ENCODE assay signal across 8 cellular contexts in genomic region chr16:67807148-67807682, GRCh38. TPM values are rescaled to one million over a fixed set of nuclear protein-coding genes. Genes with fewer than 3 reads are reported as not detected.
DNase-seq lines count a peak whose midpoint lies in the region; ATAC-seq and TF ChIP-seq lines count a peak whose summit lies in the region.

No MANE protein-coding gene starts in this region.

- H3K27ac ChIP-seq in body of pancreas: peak overlapping the region in 3 of 4 donors; percentile 58 to 91 (median 89)

- POLR2A ChIA-PET in AG04449 (lab: Yijun Ruan, JAX): interaction anchor here (0.7 to 1.6 kb wide), 4 partner anchors 9 to 88 kb away, joined by 3 to 7 read pairs (median 4); no protein-coding TSS in a partner anchor

- 18 to 34% methylated on average over 17 to 24 of the region's 24 CpGs for WGBS in body of pancreas, 2 donors

- peak; percentile 3 for ATAC-seq in HG02938 (IDR thresholded peaks at IDR 0.05; ENCODE audit: unreplicated experiment)
- ATAC-seq in body of pancreas: no peak
- ATAC-seq in GM21423 (IDR thresholded peaks at IDR 0.05; ENCODE audit: unreplicated experiment): no peak
- no peak for ATAC-seq in GM21825 (IDR thresholded peaks at IDR 0.05; ENCODE audit: unreplicated experiment)
- ATAC-seq in left lobe of liver: no peak

- no peak for DNase-seq in AG04449 (ENCODE audit: low read depth, low spot score)
- DNase-seq in body of pancreas: no peak
- no peak for DNase-seq in retina
- DNase-seq in left lobe of liver (ENCODE audit: low spot score): no peak

- peaks cover 29% of the 10 kb centered on the region for H3K4me1 ChIP-seq in body of pancreas
- peaks cover 44% of the 10 kb centered on the region for H3K4me1 ChIP-seq in mononuclear cell (ENCODE audit: insufficient read depth, low read length)

- H3K4me3 ChIP-seq in AG04449 (ENCODE audit: low read depth, low read length) (peak overlapping the region; percentile 85), body of pancreas (peak overlapping the region; percentile 19 to 66), mononuclear cell (ENCODE audit: low read length) (peak overlapping the region; percentile 81)

- no peak for TF ChIP-seq POLR2A in body of pancreas (IDR thresholded peaks at IDR 0.05)

- H3K9me3 ChIP-seq in body of pancreas: no peaks in the 10 kb centered on the region
- no peaks in the 10 kb centered on the region for H3K9me3 ChIP-seq in mononuclear cell (ENCODE audit: low read depth, low read length)

- CTCF ChIA-PET in AG04449 (lab: Yijun Ruan, JAX): interaction anchor here (0.7 to 2.6 kb wide), 11 partner anchors 9 to 286 kb away, joined by 3 to 52 read pairs (median 3); no protein-coding TSS in a partner anchor

- H3K36me3 ChIP-seq in body of pancreas (replicated peaks in 1 of 2; ENCODE audit: insufficient read depth in 1 of 2, low read depth in 2 of 2): no peaks in the 10 kb centered on the region

- no peak for TF ChIP-seq CTCF in AG04449 (IDR thresholded peaks at IDR 0.05; ENCODE audit: insufficient read depth, low read length, missing control alignments)
- TF ChIP-seq CTCF in body of pancreas (IDR thresholded peaks at IDR 0.05): peak in 3 of 7 experiments; percentile 20 to 33 (median 22)

- H3K27me3 ChIP-seq in body of pancreas (no peaks in the 10 kb centered on the region), mononuclear cell (ENCODE audit: insufficient read depth, low read length) (no peaks in the 10 kb centered on the region)

- intact Hi-C loops in body of pancreas (cut with DNase I): no loop called here

RNA-seq across cellular contexts. Expression of gene TSNAXIP1, which starts 0.5 kb away (rescaled TPM):
- 1 to 10 TPM in 1 of 2 donors, not detected in 1; 1.6 TPM for total RNA-seq in body of pancreas
- total RNA-seq in mononuclear cell: 0.42 TPM
- 2.1 TPM for total RNA-seq in left lobe of liver

RNA-seq across cellular contexts. Expression of gene RANBP10, which starts 0.9 kb away (rescaled TPM):
- total RNA-seq in body of pancreas (1 to 10 TPM; 6.3 to 9.3 TPM), mononuclear cell (8.5 TPM), left lobe of liver (35.6 TPM)

RNA-seq across cellular contexts. Expression of gene THAP11, which starts 34.9 kb away (rescaled TPM):
- total RNA-seq in body of pancreas: 10 to 100 TPM; 23.7 to 42.8 TPM
- 38.5 TPM for total RNA-seq in mononuclear cell
- 12.8 TPM for total RNA-seq in left lobe of liver

RNA-seq across cellular contexts. Expression of gene NUTF2, which starts 39.5 kb away (rescaled TPM):
- total RNA-seq in body of pancreas (10 to 100 TPM; 39.2 to 42.8 TPM), mononuclear cell (89.1 TPM), left lobe of liver (23.2 TPM)

RNA-seq across cellular contexts. Expression of gene CENPT, which starts 40.3 kb away (rescaled TPM):
- total RNA-seq in body of pancreas (100 to 1,000 TPM in 1 of 2 donors, 10 to 100 TPM in 1; 57.1 to 122 TPM), mononuclear cell (20.8 TPM), left lobe of liver (23.1 TPM)
